28 cellular contexts compared by ENCODE assay signal in the genomic region with DNA sequence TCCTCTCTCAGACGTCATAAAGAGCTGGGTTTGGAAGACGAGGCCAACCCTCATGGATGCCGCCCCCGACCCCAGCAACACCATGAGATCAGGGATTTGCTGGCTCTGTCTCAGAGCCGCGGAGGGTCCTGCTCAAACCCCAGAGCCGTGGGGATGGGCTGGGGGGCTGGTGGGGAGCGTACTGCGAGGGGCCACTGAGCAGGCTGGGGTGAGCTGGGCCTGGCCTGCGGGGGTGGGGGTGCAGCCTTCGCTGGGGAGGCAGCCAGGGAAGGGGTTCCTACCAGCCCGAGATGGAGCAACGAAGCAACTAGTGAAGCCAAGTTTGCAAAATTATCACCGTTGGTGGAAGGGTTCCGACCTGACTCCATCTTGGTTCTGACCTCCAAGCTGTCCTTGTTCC.
"Had no signal": no experiment of that assay in that cellular context is flagged by ENCODE, and none has a peak within 500 bp of the region (broad histone marks: within the 10 kb centered on the region; RNA-seq: fewer than 3 reads in every experiment).

No MANE protein-coding gene starts in this region.

- H3K4me3 Mint-ChIP-seq: activated CD4-positive, alpha-beta memory T cell treated with anti-CD3 and anti-CD28 coated beads for 36 hours; activated naive CD4-positive, alpha-beta T cell treated with anti-CD3 and anti-CD28 coated beads for 36 hours; activated T-cell treated with anti-CD3 and anti-CD28 coated beads, Interleukin-2, amount 50 U/mL, for 4 hours; activated T-helper 1 cell treated with anti-CD3 and anti-CD28 coated beads, Interleukin-12 subunit alpha, Interleukin-12 subunit beta, Interleukin-2, Interleukin-4 antibody, amounts not matched to agents 30 ng/mL and 10 ng/mL and 1 ng/mL, durations not matched to agents 14 hours and 24 hours and 36 hours; WTC11 had no signal

- FAIRE-seq: astrocyte had no signal

- DNase-seq: activated CD4-positive, alpha-beta memory T cell treated with anti-CD3 and anti-CD28 coated beads for 36 hours; activated CD4-positive, alpha-beta T cell treated with anti-CD3 and anti-CD28 coated beads for 4 hours; activated CD4-positive, alpha-beta T cell treated with anti-CD3 and anti-CD28 coated beads, Interleukin-2, amount 50 U/mL, for 1 hour; activated CD8-positive, alpha-beta memory T cell treated with anti-CD3 and anti-CD28 coated beads, Interleukin-2, amount 50 U/mL, for 4 hours; activated gamma-delta T cell treated with Interleukin-2 at 50 U/mL for 16 hours; activated naive CD4-positive, alpha-beta T cell treated with anti-CD3 and anti-CD28 coated beads for 36 hours; activated T-cell treated with anti-CD3 and anti-CD28 coated beads for 4 hours; activated T-cell treated with anti-CD3 and anti-CD28 coated beads, Interleukin-2, amount 50 U/mL, for 4 hours; adrenal gland; body of pancreas; NCI-H1092 treated with DMSO at 0.1 percent for 48 hours; NCI-H146; NCI-H187; NCI-H2029 treated with DMSO at 0.1 percent for 48 hours; NCI-H2107; NCI-H2171; NCI-H510A; NCI-H526; NCI-H748 treated with DMSO at 0.1 percent for 48 hours; NK-92 treated with Interleukin-12 subunit alpha and Interleukin-12 subunit beta, amount 100 ng/mL, for 24 hours; SIG-M5; T1000 had no signal

- H3K36me3 Mint-ChIP-seq: activated CD4-positive, alpha-beta memory T cell treated with anti-CD3 and anti-CD28 coated beads for 36 hours; activated naive CD4-positive, alpha-beta T cell treated with anti-CD3 and anti-CD28 coated beads, Interleukin-2, amount 50 U/mL, for 72 hours; WTC11 had no signal

- H3K27me3 ChIP-seq: adrenal gland, body of pancreas, breast epithelium had no signal

- H3K36me3 ChIP-seq: adrenal gland, breast epithelium had no signal

- H3K27ac Mint-ChIP-seq: activated CD4-positive, alpha-beta memory T cell treated with anti-CD3 and anti-CD28 coated beads for 36 hours; activated naive CD4-positive, alpha-beta T cell treated with anti-CD3 and anti-CD28 coated beads for 36 hours; activated T-helper 1 cell treated with anti-CD3 and anti-CD28 coated beads, Interleukin-12 subunit alpha, Interleukin-12 subunit beta, Interleukin-2, Interleukin-4 antibody, amounts not matched to agents 30 ng/mL and 10 ng/mL and 1 ng/mL, durations not matched to agents 14 hours and 24 hours and 36 hours; WTC11 had no signal

- H3K27ac ChIP-seq: adrenal gland had no signal

- H3K9me3 Mint-ChIP-seq: activated CD4-positive, alpha-beta memory T cell treated with anti-CD3 and anti-CD28 coated beads for 36 hours; activated naive CD4-positive, alpha-beta T cell treated with anti-CD3 and anti-CD28 coated beads for 36 hours; activated naive CD4-positive, alpha-beta T cell treated with anti-CD3 and anti-CD28 coated beads, Interleukin-2, amount 50 U/mL, for 72 hours; activated T-cell treated with anti-CD3 and anti-CD28 coated beads, Interleukin-2, amount 50 U/mL, for 4 hours; activated T-helper 1 cell treated with anti-CD3 and anti-CD28 coated beads, Interleukin-12 subunit alpha, Interleukin-12 subunit beta, Interleukin-2, Interleukin-4 antibody, amounts not matched to agents 30 ng/mL and 10 ng/mL and 1 ng/mL, durations not matched to agents 14 hours and 24 hours and 36 hours; WTC11 had no signal

- ATAC-seq: activated CD4-positive, CD25-positive, alpha-beta regulatory T cell treated with anti-CD3 and anti-CD28 coated beads, Interleukin-2, amount 50 U/mL, for 24 hours; activated naive CD4-positive, alpha-beta T cell treated with anti-CD3 and anti-CD28 coated beads, Interleukin-2, amount 50 U/mL, for 72 hours; activated T-cell treated with anti-CD3 and anti-CD28 coated beads, Interleukin-2, amount 50 U/mL, for 4 hours; body of pancreas; WTC11 had no signal

- H3K9me3 ChIP-seq: adrenal gland, body of pancreas, breast epithelium had no signal

- H3K4me3 ChIP-seq: adrenal gland, body of pancreas, breast epithelium had no signal

- H3K27me3 Mint-ChIP-seq: activated CD4-positive, alpha-beta memory T cell treated with anti-CD3 and anti-CD28 coated beads for 36 hours had no signal
